In the genomic region with DNA sequence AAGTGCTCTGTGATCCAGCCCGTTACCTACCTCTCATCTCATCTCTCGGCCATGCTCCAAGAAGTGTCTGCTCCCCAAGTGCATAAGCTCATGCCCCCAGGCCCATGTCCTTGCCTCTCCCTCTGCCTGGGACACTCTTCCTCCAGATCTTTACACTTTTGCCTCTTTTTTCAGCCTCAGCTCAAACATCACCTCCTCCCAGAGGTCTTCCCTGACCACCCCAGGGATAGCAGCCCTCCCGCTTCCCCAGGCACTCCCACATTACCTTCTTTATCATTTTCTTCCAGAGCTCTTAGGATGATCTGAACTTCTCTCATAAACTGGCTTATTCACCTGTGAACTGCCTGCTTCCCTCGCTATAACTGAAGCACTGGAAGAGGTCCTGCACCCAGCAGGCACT, we compare ENCODE assay signal across 18 cellular contexts.
"Had no signal": no experiment of that assay in that cellular context is flagged by ENCODE, and none has a peak within 500 bp of the region (broad histone marks: within the 10 kb centered on the region; RNA-seq: fewer than 3 reads in every experiment).

No MANE protein-coding gene starts in this region.

- H3K4me3 ChIP-seq: cardiac muscle cell, gastrocnemius medialis, lower lobe of right lung, sigmoid colon, spleen, transverse colon had no signal

- H3K9me3 Mint-ChIP-seq: activated CD4-positive, alpha-beta memory T cell treated with anti-CD3 and anti-CD28 coated beads for 36 hours; activated naive CD8-positive, alpha-beta T cell treated with anti-CD3 and anti-CD28 coated beads, Interleukin-2, amount 10 ng/mL, durations not matched to agents 7 days and 5 days; activated T-cell treated with anti-CD3 and anti-CD28 coated beads, Interleukin-2, amount 50 U/mL, for 4 hours; dendritic cell treated with granulocyte-macrophage colony-stimulating factor and Interleukin-4, amounts not matched to agents 40 ng/mL and 50 ng/mL, for 4 days; nephron had no signal

- H3K36me3 ChIP-seq: cardiac muscle cell, gastrocnemius medialis, lower lobe of right lung, sigmoid colon, spleen, transverse colon had no signal

- ATAC-seq: activated T-cell treated with anti-CD3 and anti-CD28 coated beads, Interleukin-2, amount 50 U/mL, for 4 hours; esophagus mucosa; gastrocnemius medialis had no signal

- H3K27ac Mint-ChIP-seq: activated CD4-positive, alpha-beta memory T cell treated with anti-CD3 and anti-CD28 coated beads for 36 hours; activated naive CD8-positive, alpha-beta T cell treated with anti-CD3 and anti-CD28 coated beads, Interleukin-2, amount 10 ng/mL, durations not matched to agents 7 days and 5 days; nephron had no signal

- H3K27ac ChIP-seq: cardiac muscle cell, gastrocnemius medialis, lower lobe of right lung, sigmoid colon, spleen, transverse colon had no signal

- DNase-seq: activated CD4-positive, alpha-beta memory T cell treated with anti-CD3 and anti-CD28 coated beads for 36 hours; activated naive CD8-positive, alpha-beta T cell treated with anti-CD3 and anti-CD28 coated beads, Interleukin-2, amount 10 ng/mL, durations not matched to agents 7 days and 5 days; activated T-cell treated with anti-CD3 and anti-CD28 coated beads, Interleukin-2, amount 50 U/mL, for 4 hours; amygdala; effector CD8-positive, alpha-beta T cell; gastrocnemius medialis; head of caudate nucleus; nucleus accumbens; sigmoid colon; spleen; stimulated activated CD4-positive, alpha-beta T cell treated with anti-CD3 and anti-CD28 coated beads, Interleukin-4, amount 100 ng/mL, for 4 hours; stimulated activated naive CD4-positive, alpha-beta T cell; transverse colon had no signal

- H3K27me3 ChIP-seq: cardiac muscle cell, gastrocnemius medialis, sigmoid colon, spleen, transverse colon had no signal

- H3K4me3 Mint-ChIP-seq: activated CD4-positive, alpha-beta memory T cell treated with anti-CD3 and anti-CD28 coated beads for 36 hours; activated naive CD8-positive, alpha-beta T cell treated with anti-CD3 and anti-CD28 coated beads, Interleukin-2, amount 10 ng/mL, durations not matched to agents 7 days and 5 days; activated T-cell treated with anti-CD3 and anti-CD28 coated beads, Interleukin-2, amount 50 U/mL, for 4 hours; dendritic cell treated with granulocyte-macrophage colony-stimulating factor and Interleukin-4, amounts not matched to agents 40 ng/mL and 50 ng/mL, for 4 days; nephron had no signal

- H3K27me3 Mint-ChIP-seq: activated CD4-positive, alpha-beta memory T cell treated with anti-CD3 and anti-CD28 coated beads for 36 hours; activated naive CD8-positive, alpha-beta T cell treated with anti-CD3 and anti-CD28 coated beads, Interleukin-2, amount 10 ng/mL, durations not matched to agents 7 days and 5 days; dendritic cell treated with granulocyte-macrophage colony-stimulating factor and Interleukin-4, amounts not matched to agents 40 ng/mL and 50 ng/mL, for 4 days had no signal

- H3K9me3 ChIP-seq: gastrocnemius medialis, lower lobe of right lung, sigmoid colon, spleen, transverse colon had no signal
